In genomic region chr11:76025068-76025467, GRCh38 we compare ENCODE assay signal across 16 cellular contexts.
DNase-seq lines count a peak whose midpoint lies in the region; FAIRE-seq and TF ChIP-seq lines count a peak whose summit lies in the region.
"Had no signal": no experiment of that assay in that cellular context is flagged by ENCODE, and none has a peak within 500 bp of the region (broad histone marks: within the 10 kb centered on the region; RNA-seq: fewer than 3 reads in every experiment).

No MANE protein-coding gene starts in this region.

- H3K27ac ChIP-seq in smooth muscle cell (ENCODE audit: low read depth) = peak overlapping the region; percentile 60
- H3K27ac ChIP-seq: 22Rv1, hepatocyte, right lobe of liver, SJCRH30 had no signal

- H4K20me1 ChIP-seq in smooth muscle cell (ENCODE audit: low read depth) = peaks cover 8% of the 10 kb centered on the region

- H3K4me3 ChIP-seq in fibroblast of pulmonary artery (replicated peaks; ENCODE audit: low read depth, low read length) = no peak overlapping the region
- H3K4me3 ChIP-seq in smooth muscle cell = no peak overlapping the region
- H3K4me3 ChIP-seq: hepatocyte, right lobe of liver, SJCRH30 had no signal

- DNase-seq in DMS 273 (lab: John Stamatoyannopoulos, UW; ENCODE audit: unreplicated experiment) = peak; percentile 7
- DNase-seq in DMS 273 treated with DMSO at 0.1 percent for 48 hours (lab: John Stamatoyannopoulos, UW) = no peak
- peak; percentile 26 for DNase-seq in NCI-H69 (lab: John Stamatoyannopoulos, UW)
- DNase-seq in fibroblast of pulmonary artery (ENCODE audit: low read depth) = peak; percentile 62
- no peak for DNase-seq in smooth muscle cell (lab: John Stamatoyannopoulos, UW; ENCODE audit: unreplicated experiment)
- DNase-seq in stimulated activated CD4-positive, alpha-beta T cell treated with anti-CD3 and anti-CD28 coated beads, Interleukin-1b, Interleukin-23, amount 100 ng/mL, for 48 hours = no peak
- DNase-seq in GM12891 (ENCODE audit: insufficient read length, low spot score) = no peak
- DNase-seq in NCI-H1930 (lab: John Stamatoyannopoulos, UW) = no peak
- DNase-seq: activated CD4-positive, alpha-beta T cell treated with anti-CD3 and anti-CD28 coated beads for 1 hour; activated effector memory CD4-positive, alpha-beta T cell treated with anti-CD3 and anti-CD28 coated beads, Interleukin-2, amount 50 U/mL, for 16 hours; NCI-H510A; right lobe of liver had no signal

- H2AFZ ChIP-seq in smooth muscle cell (ENCODE audit: low read depth) = no peak overlapping the region
- H2AFZ ChIP-seq: hepatocyte had no signal

- H3F3A ChIP-seq in smooth muscle cell (ENCODE audit: low read depth) = no peaks in the 10 kb centered on the region

- TF ChIP-seq POLR2A in GM12891 (IDR thresholded peaks at IDR 0.05; ENCODE audit: low read depth, low read length) = no peak

- no peaks in the 10 kb centered on the region for H3K27me3 ChIP-seq in smooth muscle cell (ENCODE audit: low read depth)
- H3K27me3 ChIP-seq: hepatocyte, right lobe of liver, SJCRH30 had no signal

- no peak overlapping the region for H3K4me2 ChIP-seq in smooth muscle cell
- H3K4me2 ChIP-seq: hepatocyte had no signal

- TF ChIP-seq CTCF in fibroblast of pulmonary artery (IDR thresholded peaks at IDR 0.05; ENCODE audit: low read length, missing control alignments) (no peak), smooth muscle cell (IDR thresholded peaks at IDR 0.05; ENCODE audit: borderline replicate concordance, insufficient read depth, poor library complexity, severe bottlenecking) (no peak)

- no peaks in the 10 kb centered on the region for H3K9me3 ChIP-seq in smooth muscle cell (replicated peaks; ENCODE audit: low read depth)
- H3K9me3 ChIP-seq: right lobe of liver had no signal

- H3K4me1 ChIP-seq in smooth muscle cell (ENCODE audit: low read depth) = peaks cover 14% of the 10 kb centered on the region
- H3K4me1 ChIP-seq: right lobe of liver, SJCRH30 had no signal

- H3K79me2 ChIP-seq in smooth muscle cell (ENCODE audit: low read depth) = no peaks in the 10 kb centered on the region

- H3K36me3 ChIP-seq in smooth muscle cell (ENCODE audit: low read depth) = peaks cover 6% of the 10 kb centered on the region
- H3K36me3 ChIP-seq: SJCRH30 had no signal

- 20% methylated on average over 1 of the region's 1 CpG for WGBS in smooth muscle cell (ENCODE audit: low lambda C conversion rate)

- FAIRE-seq in GM12891 (lab: Jason Lieb, UNC) = no peak
- FAIRE-seq: H1 had no signal

- no peak overlapping the region for H3K9ac ChIP-seq in smooth muscle cell (ENCODE audit: low read depth)

TF ChIP-seq in GM12891, 5 proteins besides CTCF, POLR2A, EP300 and RAD21:
- TF ChIP-seq POU2F2 (IDR thresholded peaks at IDR 0.05; ENCODE audit: low read depth, low read length) (no peak), POLR2AphosphoS5 (IDR thresholded peaks at IDR 0.05; ENCODE audit: low read depth, low read length) (no peak), PAX5 (IDR thresholded peaks at IDR 0.05; ENCODE audit: insufficient read depth, low read length, severe bottlenecking) (no peak), SPI1 (IDR thresholded peaks at IDR 0.05; ENCODE audit: low read depth, low read length) (no peak), TAF1 (IDR thresholded peaks at IDR 0.05; ENCODE audit: low read depth, low read length) (no peak)

Comparison
In these comparisons a context has a peak if more than half of its experiments do, and no peak if none do; other contexts are left out.
1. DNase-seq: peak in DMS 273 (single experiment), NCI-H69 (single experiment) and fibroblast of pulmonary artery (single experiment); none in DMS 273 treated with DMSO at 0.1 percent for 48 hours (single experiment), smooth muscle cell (single experiment), stimulated activated CD4-positive, alpha-beta T cell treated with anti-CD3 and anti-CD28 coated beads, Interleukin-1b, Interleukin-23, amount 100 ng/mL, for 48 hours (single experiment), GM12891 (single experiment) and NCI-H1930 (0 of 2).